23 cellular contexts compared by ENCODE assay signal in genomic region chr7:143454091-143454729, GRCh38. TPM values are rescaled to one million over a fixed set of nuclear protein-coding genes. Genes with fewer than 3 reads are reported as not detected.
"Had no signal": no experiment of that assay in that cellular context is flagged by ENCODE, and none has a peak within 500 bp of the region (broad histone marks: within the 10 kb centered on the region; RNA-seq: fewer than 3 reads in every experiment).

No MANE protein-coding gene starts in this region.

- H3K27me3 Mint-ChIP-seq: activated naive CD4-positive, alpha-beta T cell treated with anti-CD3 and anti-CD28 coated beads, Interleukin-2, amount 10 ng/mL, durations not matched to agents 7 days and 5 days; progenitor cell of endocrine pancreas had no signal

- H3K4me1 ChIP-seq: colonic mucosa, left ventricle myocardium inferior, right atrium auricular region, transverse colon had no signal

- H3K4me3 ChIP-seq: colonic mucosa, left ventricle myocardium inferior, right atrium auricular region, skin epidermis, transverse colon, vagina had no signal

- H3K36me3 Mint-ChIP-seq: activated CD8-positive, alpha-beta memory T cell treated with anti-CD3 and anti-CD28 coated beads, Interleukin-2, amount 10 ng/mL, durations not matched to agents 7 days and 5 days; activated naive CD4-positive, alpha-beta T cell treated with anti-CD3 and anti-CD28 coated beads, Interleukin-2, amount 10 ng/mL, durations not matched to agents 7 days and 5 days; stimulated activated naive B cell treated with anti-CD40 and anti-IgM and Interleukin-4, amounts not matched to agents 10 μg/mL and 1 μg/mL and 100 μg/mL, for 72 hours had no signal

- H3K36me3 ChIP-seq: colonic mucosa, left ventricle myocardium inferior, right atrium auricular region, transverse colon, vagina had no signal

- DNase-seq: activated CD4-positive, alpha-beta T cell treated with anti-CD3 and anti-CD28 coated beads, Interleukin-2, amount 50 U/mL, for 4 hours; activated CD8-positive, alpha-beta memory T cell treated with anti-CD3 and anti-CD28 coated beads, Interleukin-2, amount 10 ng/mL, durations not matched to agents 7 days and 5 days; activated naive CD4-positive, alpha-beta T cell treated with anti-CD3 and anti-CD28 coated beads, Interleukin-2, amount 10 ng/mL, durations not matched to agents 7 days and 5 days; activated T-cell treated with anti-CD3 and anti-CD28 coated beads, Interleukin-2, amount 50 U/mL, for 1 hour; central memory CD4-positive, alpha-beta T cell; colonic mucosa; effector CD4-positive, alpha-beta T cell; hippocampal formation; kidney; left ventricle myocardium inferior; naive thymus-derived CD4-positive, alpha-beta T cell; stimulated activated CD4-positive, alpha-beta T cell treated with anti-CD3 and anti-CD28 coated beads, Interleukin-15, amount 100 ng/mL, for 24 hours; stimulated activated CD4-positive, alpha-beta T cell treated with anti-CD3 and anti-CD28 coated beads, Interleukin-4, amount 100 ng/mL, for 1 hour; stimulated activated naive B cell treated with anti-CD40 and anti-IgM and Interleukin-4, amounts not matched to agents 10 μg/mL and 1 μg/mL and 100 μg/mL, for 72 hours; transverse colon had no signal

- H3K9me3 ChIP-seq: colonic mucosa, left ventricle myocardium inferior, right atrium auricular region, transverse colon, vagina had no signal

- ATAC-seq: activated CD4-positive, CD25-positive, alpha-beta regulatory T cell treated with anti-CD3 and anti-CD28 coated beads, Interleukin-2, amount 50 U/mL, for 24 hours; activated CD8-positive, alpha-beta memory T cell treated with anti-CD3 and anti-CD28 coated beads, Interleukin-2, amount 10 ng/mL, durations not matched to agents 7 days and 5 days; naive thymus-derived CD4-positive, alpha-beta T cell; stimulated activated naive B cell treated with anti-CD40 and anti-IgM and Interleukin-4, amounts not matched to agents 10 μg/mL and 1 μg/mL and 100 μg/mL, for 72 hours had no signal

- H3K27me3 ChIP-seq: colonic mucosa, right atrium auricular region, transverse colon, vagina had no signal

- H3K27ac Mint-ChIP-seq: activated CD8-positive, alpha-beta memory T cell treated with anti-CD3 and anti-CD28 coated beads, Interleukin-2, amount 10 ng/mL, durations not matched to agents 7 days and 5 days; activated naive CD4-positive, alpha-beta T cell treated with anti-CD3 and anti-CD28 coated beads, Interleukin-2, amount 10 ng/mL, durations not matched to agents 7 days and 5 days; progenitor cell of endocrine pancreas; stimulated activated naive B cell treated with anti-CD40 and anti-IgM and Interleukin-4, amounts not matched to agents 10 μg/mL and 1 μg/mL and 100 μg/mL, for 72 hours had no signal

- H3K27ac ChIP-seq: colonic mucosa, left ventricle myocardium inferior, right atrium auricular region, transverse colon, vagina had no signal

- H3K4me1 Mint-ChIP-seq: activated CD8-positive, alpha-beta memory T cell treated with anti-CD3 and anti-CD28 coated beads, Interleukin-2, amount 10 ng/mL, durations not matched to agents 7 days and 5 days; activated naive CD4-positive, alpha-beta T cell treated with anti-CD3 and anti-CD28 coated beads, Interleukin-2, amount 10 ng/mL, durations not matched to agents 7 days and 5 days; stimulated activated naive B cell treated with anti-CD40 and anti-IgM and Interleukin-4, amounts not matched to agents 10 μg/mL and 1 μg/mL and 100 μg/mL, for 72 hours had no signal

- H3K4me3 Mint-ChIP-seq: activated CD8-positive, alpha-beta memory T cell treated with anti-CD3 and anti-CD28 coated beads, Interleukin-2, amount 10 ng/mL, durations not matched to agents 7 days and 5 days; activated naive CD4-positive, alpha-beta T cell treated with anti-CD3 and anti-CD28 coated beads, Interleukin-2, amount 10 ng/mL, durations not matched to agents 7 days and 5 days; stimulated activated naive B cell treated with anti-CD40 and anti-IgM and Interleukin-4, amounts not matched to agents 10 μg/mL and 1 μg/mL and 100 μg/mL, for 72 hours had no signal

- H3K9me3 Mint-ChIP-seq: activated naive CD4-positive, alpha-beta T cell treated with anti-CD3 and anti-CD28 coated beads, Interleukin-2, amount 10 ng/mL, durations not matched to agents 7 days and 5 days; naive thymus-derived CD4-positive, alpha-beta T cell; stimulated activated naive B cell treated with anti-CD40 and anti-IgM and Interleukin-4, amounts not matched to agents 10 μg/mL and 1 μg/mL and 100 μg/mL, for 72 hours had no signal

RNA-seq across cellular contexts. Expression of gene TAS2R60, which starts 11.0 kb away (rescaled TPM):
- total RNA-seq: activated CD8-positive, alpha-beta memory T cell treated with anti-CD3 and anti-CD28 coated beads, Interleukin-2, amount 10 ng/mL, durations not matched to agents 7 days and 5 days; colonic mucosa; endothelial cell of umbilical vein; glomerular endothelial cell; kidney; left ventricle myocardium inferior; progenitor cell of endocrine pancreas; right atrium auricular region; transverse colon; vagina had no signal
- polyA plus RNA-seq: adipose tissue, endothelial cell of umbilical vein had no signal

RNA-seq across cellular contexts. Expression of gene TAS2R41, which starts 23.5 kb away (rescaled TPM):
- total RNA-seq: activated CD8-positive, alpha-beta memory T cell treated with anti-CD3 and anti-CD28 coated beads, Interleukin-2, amount 10 ng/mL, durations not matched to agents 7 days and 5 days; colonic mucosa; endothelial cell of umbilical vein; glomerular endothelial cell; kidney; left ventricle myocardium inferior; progenitor cell of endocrine pancreas; right atrium auricular region; transverse colon; vagina had no signal
- polyA plus RNA-seq: adipose tissue; endothelial cell of umbilical vein; naive thymus-derived CD4-positive, alpha-beta T cell had no signal

RNA-seq across cellular contexts. Expression of gene EPHA1, which starts 45.6 kb away (rescaled TPM):
- total RNA-seq: endothelial cell of umbilical vein, glomerular endothelial cell, left ventricle myocardium inferior had no signal
